In genomic region chrX:131841496-131842410, GRCh38 we compare ENCODE assay signal across 10 cellular contexts.
DNase-seq lines count a peak whose midpoint lies in the region; ATAC-seq, FAIRE-seq and TF ChIP-seq lines count a peak whose summit lies in the region.
"Had no signal": no experiment of that assay in that cellular context is flagged by ENCODE, and none has a peak within 500 bp of the region (broad histone marks: within the 10 kb centered on the region; RNA-seq: fewer than 3 reads in every experiment).

No MANE protein-coding gene starts in this region.

- no peaks in the 10 kb centered on the region for H3K36me3 ChIP-seq in PC-9 (ENCODE audit: low read depth)
- H3K36me3 ChIP-seq in GM12878 (ENCODE audit: control insufficient read depth in 2 of 2, insufficient read depth in 2 of 2, low read length in 1 of 2), result no peaks in the 10 kb centered on the region

- 43% methylated on average over 27 of the region's 31 CpGs for WGBS in GM12878 (ENCODE audit: insufficient coverage, insufficient replicate concordance, low lambda C conversion rate, missing lambda C conversion rate)

- no peak for TF ChIP-seq POLR2A in GM12878 (IDR thresholded peaks at IDR 0.05; ENCODE audit: low read depth, low read length)

- H3K4me3 Mint-ChIP-seq in stimulated activated naive CD8-positive, alpha-beta T cell treated with anti-CD3 and anti-CD28 coated beads, Interleukin-15, amount 100 ng/mL, for 72 hours, result peak overlapping the region in 1 of 2 donors; percentile 18
- H3K4me3 Mint-ChIP-seq: stimulated activated naive CD8-positive, alpha-beta T cell treated with anti-CD3 and anti-CD28 coated beads, Interleukin-15, Interleukin-2, amounts not matched to agents 100 ng/mL and 50 ng/mL, for 24 hours had no signal

- H4K20me1 ChIP-seq in PC-9 (ENCODE audit: insufficient read depth), result no peaks in the 10 kb centered on the region
- no peaks in the 10 kb centered on the region for H4K20me1 ChIP-seq in GM12878 (ENCODE audit: control insufficient read depth, insufficient read depth)

- H3K4me2 ChIP-seq in PC-9 (peak overlapping the region; percentile 63), GM12878 (ENCODE audit: control insufficient read depth, insufficient read depth) (peak overlapping the region; percentile 53)

- H2AFZ ChIP-seq in PC-9 (peak overlapping the region; percentile 44; the same call in 1 of the 2 replicates), GM12878 (ENCODE audit: control insufficient read depth, low read depth, low read length) (peak overlapping the region; percentile 61)

- intact Hi-C loops in PC-9 (cut with micrococcal nuclease; ENCODE audit: unreplicated experiment) (loop anchor here (1.0 to 10.0 kb wide), 4 partner anchors 229 to 773 kb away; partner anchors contain the start of gene RAP2C), GM12878 (cut with micrococcal nuclease; ENCODE audit: unreplicated experiment) (loop anchor here (1.0 to 5.0 kb wide), 4 partner anchors 230 to 1261 kb away; partner anchors contain the start of gene RAP2C)

- peak; percentile 93 for ATAC-seq in GM19351 (IDR thresholded peaks at IDR 0.05; ENCODE audit: unreplicated experiment)
- ATAC-seq in GM12878, result peak; percentile 98
- peak; percentile 80 for ATAC-seq in stimulated activated naive CD8-positive, alpha-beta T cell treated with anti-CD3 and anti-CD28 coated beads, Interleukin-15, amount 100 ng/mL, for 72 hours

- FAIRE-seq in HTR-8/SVneo (lab: Jason Lieb, UNC) (no peak), GM12878 (lab: Jason Lieb, UNC) (peak; percentile 97)
- FAIRE-seq: A204.1 had no signal

- H3K27me3 ChIP-seq in PC-9 (ENCODE audit: insufficient read depth, low read depth) (no peaks in the 10 kb centered on the region), GM12878 (replicated peaks in 1 of 2; ENCODE audit: control insufficient read depth in 2 of 2, insufficient read depth in 2 of 2, low read length in 1 of 2) (no peaks in the 10 kb centered on the region)

- CTCF ChIA-PET in PC-9 (lab: Charles Lee), result interaction anchor here (0.5 to 1.7 kb wide), 10 partner anchors 11 to 790 kb away, joined by 3 to 12 read pairs (median 4); partner anchors contain the start of gene RAP2C
- CTCF ChIA-PET in GM12878 (lab: Yijun Ruan, JAX), result interaction anchor here (0.6 to 2.0 kb wide), 43 partner anchors 8 to 790 kb away, joined by 3 to 28 read pairs (median 4); partner anchors contain the start of gene RAP2C

- H3K79me2 ChIP-seq in PC-9 (ENCODE audit: low read depth), result no peaks in the 10 kb centered on the region
- H3K79me2 ChIP-seq in GM12878 (ENCODE audit: control insufficient read depth, insufficient read depth, low read length), result no peaks in the 10 kb centered on the region

- H3K4me1 ChIP-seq in PC-9 (replicated peaks; ENCODE audit: insufficient read depth), result peaks cover 11% of the 10 kb centered on the region
- no peaks in the 10 kb centered on the region for H3K4me1 ChIP-seq in GM12878 (ENCODE audit: control insufficient read depth, insufficient read depth, low read length)

- H3K9me3 ChIP-seq in PC-9 (ENCODE audit: insufficient read depth, low read depth), result no peaks in the 10 kb centered on the region
- no peaks in the 10 kb centered on the region for H3K9me3 ChIP-seq in GM12878 (replicated peaks; ENCODE audit: control insufficient read depth, insufficient read depth, low read length)

- DNase-seq in NCI-H1417 (lab: John Stamatoyannopoulos, UW), result peak; percentile 51 to 84 (median 57)
- DNase-seq in NCI-H1417 treated with DMSO at 0.1 percent for 48 hours (lab: John Stamatoyannopoulos, UW), result no peak
- DNase-seq in HTR-8/SVneo (ENCODE audit: insufficient read length, low spot score), result peak; percentile 21
- peak; percentile 45 to 78 for DNase-seq in PC-9
- no peak for DNase-seq in GM12878 (ENCODE audit: low read depth, low spot score)
- DNase-seq in iPS-NIHi7 (ENCODE audit: extremely low spot score), result peak; percentile 80
- peak; percentile 25 to 39 for DNase-seq in stimulated activated naive CD8-positive, alpha-beta T cell treated with anti-CD3 and anti-CD28 coated beads, Interleukin-15, amount 100 ng/mL, for 72 hours

- no TSS peak for BruUV-seq in PC-9 (replicated peaks; lab: Mats Ljungman, UMichigan)
- BruUV-seq in GM12878 (replicated peaks; lab: Mats Ljungman, UMichigan), result no TSS peak

- SMC1A ChIA-PET in GM12878 (lab: Charles Lee; ENCODE audit: uncharacterized antibody, unreplicated experiment), result interaction anchor here (0.9 to 1.8 kb wide), 25 partner anchors 9 to 874 kb away, joined by 3 to 13 read pairs (median 4); partner anchors contain the start of gene RAP2C

- no peaks in the 10 kb centered on the region for H3K9me2 ChIP-seq in PC-9 (ENCODE audit: insufficient read depth)

- peaks cover 5% of the 10 kb centered on the region for H3K4me1 Mint-ChIP-seq in stimulated activated naive CD8-positive, alpha-beta T cell treated with anti-CD3 and anti-CD28 coated beads, Interleukin-15, amount 100 ng/mL, for 72 hours

- in situ Hi-C loops in GM12878 (cut with MboI), result no loop called here

- no peak for TF ChIP-seq EP300 in GM12878 (IDR thresholded peaks at IDR 0.05; ENCODE audit: borderline replicate concordance in 1 of 2, control insufficient read depth in 1 of 2, low read depth in 2 of 2, low read length in 2 of 2)

- RAD21 ChIA-PET in GM12878 (lab: Charles Lee; ENCODE audit: unreplicated experiment), result interaction anchor here (0.6 to 2.3 kb wide), 15 partner anchors 13 to 1419 kb away, joined by 3 to 15 read pairs (median 4); partner anchors contain the start of gene RAP2C

- peak overlapping the region in 1 of 2 donors; percentile 57 for H3K27ac Mint-ChIP-seq in stimulated activated naive CD8-positive, alpha-beta T cell treated with anti-CD3 and anti-CD28 coated beads, Interleukin-15, amount 100 ng/mL, for 72 hours
- H3K27ac Mint-ChIP-seq: stimulated activated naive CD8-positive, alpha-beta T cell treated with anti-CD3 and anti-CD28 coated beads, Interleukin-15, Interleukin-2, amounts not matched to agents 100 ng/mL and 50 ng/mL, for 24 hours had no signal

- H3K27me3 Mint-ChIP-seq in stimulated activated naive CD8-positive, alpha-beta T cell treated with anti-CD3 and anti-CD28 coated beads, Interleukin-15, amount 100 ng/mL, for 72 hours, result no peaks in the 10 kb centered on the region
- H3K27me3 Mint-ChIP-seq: stimulated activated naive CD8-positive, alpha-beta T cell treated with anti-CD3 and anti-CD28 coated beads, Interleukin-15, Interleukin-2, amounts not matched to agents 100 ng/mL and 50 ng/mL, for 24 hours had no signal

- peak overlapping the region; percentile 25; the same call in 1 of the 2 replicates for H3K4me3 ChIP-seq in PC-9
- H3K4me3 ChIP-seq in GM12878, result no peak overlapping the region

- POLR2A ChIA-PET in PC-9 (lab: Charles Lee; ENCODE audit: unreplicated experiment) (interaction anchor here (0.5 to 0.6 kb wide), 2 partner anchors 238 to 375 kb away, joined by 4 to 14 read pairs; no protein-coding TSS in a partner anchor), GM12878 (lab: Charles Lee) (no interaction called here)

- H3F3A ChIP-seq in PC-9 (ENCODE audit: insufficient read depth, low read depth), result no peaks in the 10 kb centered on the region; the same call in 1 of the 2 replicates

- H3K27ac ChIP-seq in PC-9 (no peak overlapping the region), GM12878 (ENCODE audit: control insufficient read depth, insufficient read depth) (no peak overlapping the region)

- H3K9ac ChIP-seq in GM12878 (ENCODE audit: control insufficient read depth, insufficient read depth, low read length), result no peak overlapping the region

- H3K9me3 Mint-ChIP-seq in stimulated activated naive CD8-positive, alpha-beta T cell treated with anti-CD3 and anti-CD28 coated beads, Interleukin-15, amount 100 ng/mL, for 72 hours, result no peaks in the 10 kb centered on the region
- H3K9me3 Mint-ChIP-seq: stimulated activated naive CD8-positive, alpha-beta T cell treated with anti-CD3 and anti-CD28 coated beads, Interleukin-15, Interleukin-2, amounts not matched to agents 100 ng/mL and 50 ng/mL, for 24 hours had no signal

- TF ChIP-seq CTCF in PC-9 (conservative IDR thresholded peaks at IDR 0.05) (peak; percentile 96), GM12878 (IDR thresholded peaks at IDR 0.05 in 2 of 3, conservative IDR thresholded peaks at IDR 0.05 in 1 of 3; ENCODE audit: control insufficient read depth in 2 of 3, extremely low read depth in 1 of 3, insufficient read depth in 1 of 3, low read depth in 3 of 3, low read length in 3 of 3) (peak; percentile 85 to 90 (median 88))

- TF ChIP-seq RAD21 in GM12878 (IDR thresholded peaks at IDR 0.05; ENCODE audit: insufficient read depth, low read depth, low read length), result peak; percentile 96

TF ChIP-seq in GM12878, 131 proteins besides CTCF, POLR2A, EP300 and RAD21 (continues in another document):
- TF ChIP-seq BHLHE40 (IDR thresholded peaks at IDR 0.05; ENCODE audit: borderline replicate concordance in 1 of 2, low read depth in 2 of 2, low read length in 1 of 2) (no peak), CREM (IDR thresholded peaks at IDR 0.05; ENCODE audit: low read depth) (peak; percentile 30; the same call in 1 of the 2 replicates), PKNOX1 (IDR thresholded peaks at IDR 0.05) (no peak), STAT3 (IDR thresholded peaks at IDR 0.05; ENCODE audit: low read depth, low read length) (no peak), IKZF1 (conservative IDR thresholded peaks at IDR 0.05) (peak; percentile 50; the same call in 1 of the 2 replicates), BMI1 (IDR thresholded peaks at IDR 0.05; ENCODE audit: borderline replicate concordance) (no peak), LARP7 (IDR thresholded peaks at IDR 0.05) (no peak)

Comparison
In these comparisons a context has a peak if more than half of its experiments do, and no peak if none do; other contexts are left out.
1. DNase-seq: peak in NCI-H1417 (3 of 3), HTR-8/SVneo (single experiment), PC-9 (2 of 2), iPS-NIHi7 (single experiment) and stimulated activated naive CD8-positive, alpha-beta T cell treated with anti-CD3 and anti-CD28 coated beads, Interleukin-15, amount 100 ng/mL, for 72 hours (2 of 2); none in NCI-H1417 treated with DMSO at 0.1 percent for 48 hours (single experiment) and GM12878 (single experiment).
2. Peak in every context shown above with its lines, with median percentiles within 50 percentile points of each other: ATAC-seq.